Comparison of ENCODE assay signal across 9 cellular contexts in the genomic region with DNA sequence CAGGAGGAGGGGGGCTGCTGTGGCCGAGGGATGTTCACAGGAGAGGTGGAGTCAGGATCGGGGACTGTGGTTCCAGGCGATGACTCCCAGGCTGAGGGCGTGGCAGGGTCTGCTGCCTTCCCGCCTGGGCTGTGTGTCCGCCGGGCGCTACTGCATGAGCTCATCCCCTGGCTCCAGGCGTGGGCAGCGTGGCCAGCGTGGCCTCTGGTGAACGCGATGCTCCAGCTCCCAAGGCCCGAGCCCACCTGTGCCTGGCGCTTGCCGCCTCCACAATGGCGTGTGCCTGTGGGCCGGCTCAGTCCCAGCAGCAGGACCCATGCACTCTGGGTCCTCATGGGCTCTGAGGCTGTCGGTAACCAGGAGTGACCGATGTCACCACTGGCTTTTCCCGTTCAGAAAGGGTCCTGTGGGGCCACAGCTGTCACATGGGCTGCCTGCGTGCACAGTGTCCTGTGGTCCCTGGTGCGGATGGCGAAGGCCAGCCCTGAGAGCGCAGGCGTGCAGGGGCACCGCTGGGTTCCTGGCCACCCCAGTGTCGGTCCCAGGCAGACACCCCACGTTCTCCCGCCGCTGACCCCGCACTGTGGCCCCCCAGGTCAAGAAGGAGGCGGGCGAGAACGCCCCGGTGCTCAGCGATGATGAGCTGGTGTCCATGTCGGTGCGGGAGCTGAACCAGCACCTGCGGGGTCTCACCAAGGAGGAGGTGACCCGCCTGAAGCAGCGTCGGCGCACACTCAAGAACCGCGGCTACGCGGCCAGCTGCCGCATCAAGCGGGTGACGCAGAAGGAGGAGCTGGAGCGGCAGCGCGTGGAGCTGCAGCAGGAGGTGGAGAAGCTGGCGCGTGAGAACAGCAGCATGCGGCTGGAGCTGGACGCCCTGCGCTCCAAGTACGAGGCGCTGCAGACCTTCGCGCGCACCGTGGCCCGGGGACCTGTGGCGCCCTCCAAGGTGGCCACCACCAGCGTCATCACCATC. TPM values are rescaled to one million over a fixed set of nuclear protein-coding genes. Genes with fewer than 3 reads are reported as not detected.
DNase-seq lines count a peak whose midpoint lies in the region; ATAC-seq, FAIRE-seq and TF ChIP-seq lines count a peak whose summit lies in the region.
"Had no signal": no experiment of that assay in that cellular context is flagged by ENCODE, and none has a peak within 500 bp of the region (broad histone marks: within the 10 kb centered on the region; RNA-seq: fewer than 3 reads in every experiment).

No MANE protein-coding gene starts in this region.

- no TSS peak for BruUV-seq in endothelial cell of umbilical vein (replicated peaks; lab: Mats Ljungman, UMichigan)

- no peak for TF ChIP-seq POLR2A in endothelial cell of umbilical vein (IDR thresholded peaks at IDR 0.05; ENCODE audit: low read depth, low read length)

- H3K9me3 ChIP-seq in GM23248 (ENCODE audit: low read depth): no peaks in the 10 kb centered on the region
- no peaks in the 10 kb centered on the region for H3K9me3 ChIP-seq in endothelial cell of umbilical vein (replicated peaks; ENCODE audit: control insufficient read depth, insufficient read depth, low read length)

- TF ChIP-seq CTCF in endothelial cell of umbilical vein (IDR thresholded peaks at IDR 0.05; ENCODE audit: extremely low read depth in 1 of 2, insufficient read depth in 1 of 2, low read depth in 1 of 2, low read length in 2 of 2) (no peak), progenitor cell of endocrine pancreas (IDR thresholded peaks at IDR 0.05; ENCODE audit: unreplicated experiment) (no peak)

- ATAC-seq in HG03045 (IDR thresholded peaks at IDR 0.05; ENCODE audit: unreplicated experiment): no peak
- ATAC-seq: activated CD4-positive, CD25-positive, alpha-beta regulatory T cell treated with anti-CD3 and anti-CD28 coated beads, Interleukin-2, amount 50 U/mL, for 24 hours had no signal

- H3K9ac ChIP-seq in GM23248 (peak overlapping the region; percentile 98), endothelial cell of umbilical vein (replicated peaks; ENCODE audit: extremely low read depth, insufficient read depth, low read length) (peak overlapping the region; percentile 98)

- intact Hi-C loops in endothelial cell of umbilical vein (cut with micrococcal nuclease): no loop called here

- CTCF ChIA-PET in endothelial cell of umbilical vein (lab: Charles Lee): interaction anchor here (1.5 kb wide), 1 partner anchor 9 kb away, joined by 3 read pairs; no protein-coding TSS in a partner anchor

- in situ Hi-C loops in GM23248 (cut with MboI): no loop called here

- DNase-seq in GM23248 (peak; percentile 88), endothelial cell of umbilical vein (ENCODE audit: low read depth, low spot score) (no peak), progenitor cell of endocrine pancreas (ENCODE audit: low spot score, unreplicated experiment) (no peak), SHP77 treated with DMSO at 0.1 percent for 48 hours (lab: John Stamatoyannopoulos, UW) (no peak)
- DNase-seq in activated CD4-positive, alpha-beta T cell treated with anti-CD3 and anti-CD28 coated beads for 4 hours: no peak
- DNase-seq: CD4-positive, alpha-beta T cell had no signal

- H3K4me1 ChIP-seq in GM23248 (ENCODE audit: insufficient read depth) (peaks cover 18% of the 10 kb centered on the region), endothelial cell of umbilical vein (ENCODE audit: control insufficient read depth, extremely low read depth, insufficient read depth, low read length) (peaks cover 34% of the 10 kb centered on the region)

- H3K79me2 ChIP-seq in GM23248 (ENCODE audit: insufficient read depth): peaks cover 48% of the 10 kb centered on the region
- H3K79me2 ChIP-seq in endothelial cell of umbilical vein (ENCODE audit: control insufficient read depth, insufficient read depth, low read length): peaks cover 37% of the 10 kb centered on the region

- POLR2A ChIA-PET in endothelial cell of umbilical vein (lab: Charles Lee): no interaction called here

- no peak overlapping the region for H3K4me3 Mint-ChIP-seq in progenitor cell of endocrine pancreas (ENCODE audit: low read depth)
- H3K4me3 Mint-ChIP-seq: activated naive CD8-positive, alpha-beta T cell; CD4-positive, alpha-beta T cell had no signal

- no peaks in the 10 kb centered on the region for H3K9me3 Mint-ChIP-seq in progenitor cell of endocrine pancreas (ENCODE audit: low read depth)
- H3K9me3 Mint-ChIP-seq: CD4-positive, alpha-beta T cell had no signal

- H3F3A ChIP-seq in GM23248 (ENCODE audit: insufficient read depth): peaks cover 3% of the 10 kb centered on the region; the same call in 1 of the 2 replicates

- peaks cover 11% of the 10 kb centered on the region for H3K4me1 Mint-ChIP-seq in progenitor cell of endocrine pancreas (ENCODE audit: low read depth)

- peak overlapping the region; percentile 85 for H3K27ac Mint-ChIP-seq in progenitor cell of endocrine pancreas
- H3K27ac Mint-ChIP-seq: activated naive CD8-positive, alpha-beta T cell; CD4-positive, alpha-beta T cell had no signal

- H3K36me3 ChIP-seq in GM23248 (ENCODE audit: low read depth) (no peaks in the 10 kb centered on the region; the same call in 1 of the 2 replicates), endothelial cell of umbilical vein (ENCODE audit: control insufficient read depth in 2 of 2, extremely low read depth in 1 of 2, insufficient read depth in 2 of 2, low read length in 2 of 2) (peaks cover 8 to 27% of the 10 kb centered on the region in 2 experiments)

- H3K27ac ChIP-seq in GM23248 (peak overlapping the region; percentile 99), endothelial cell of umbilical vein (ENCODE audit: insufficient read depth, low read depth, low read length) (peak overlapping the region; percentile 97)

- H3K4me3 ChIP-seq in GM23248 (no peak overlapping the region), endothelial cell of umbilical vein (replicated peaks in 1 of 3; ENCODE audit: insufficient read depth in 1 of 3, low read depth in 1 of 3, low read length in 3 of 3) (no peak overlapping the region)

- no peak overlapping the region for H2AFZ ChIP-seq in GM23248
- no peak overlapping the region for H2AFZ ChIP-seq in endothelial cell of umbilical vein (ENCODE audit: low read depth, low read length)

- peaks cover 1% of the 10 kb centered on the region for H3K36me3 Mint-ChIP-seq in progenitor cell of endocrine pancreas (ENCODE audit: insufficient read depth)
- H3K36me3 Mint-ChIP-seq: activated naive CD8-positive, alpha-beta T cell had no signal

- H3K27me3 ChIP-seq in GM23248 (replicated peaks; ENCODE audit: insufficient read depth) (no peaks in the 10 kb centered on the region), endothelial cell of umbilical vein (ENCODE audit: control insufficient read depth in 2 of 2, insufficient read depth in 2 of 2, low read length in 2 of 2) (no peaks in the 10 kb centered on the region)

- H3K9me1 ChIP-seq in endothelial cell of umbilical vein (replicated peaks; ENCODE audit: control insufficient read depth, extremely low read depth, insufficient read depth, low read length): no peaks in the 10 kb centered on the region

- no peaks in the 10 kb centered on the region for H3K9me2 ChIP-seq in GM23248 (ENCODE audit: insufficient read depth)

- 83 to 84% methylated on average over 62 to 63 of the region's 68 CpGs for WGBS in GM23248 (ENCODE audit: low coverage in 1 of 2, low lambda C conversion rate in 2 of 2, missing lambda C conversion rate in 2 of 2), 2 experiments

- dilution Hi-C loops in endothelial cell of umbilical vein (cut with MboI; ENCODE audit: extremely low pct_ligation_motif_present, low sequenced_read_pairs): no loop called here

- no peaks in the 10 kb centered on the region for H3K27me3 Mint-ChIP-seq in progenitor cell of endocrine pancreas
- H3K27me3 Mint-ChIP-seq: activated naive CD8-positive, alpha-beta T cell; CD4-positive, alpha-beta T cell had no signal

- H3K4me2 ChIP-seq in GM23248 (ENCODE audit: unreplicated experiment) (peak overlapping the region; percentile 32), endothelial cell of umbilical vein (ENCODE audit: insufficient read depth, low read length) (no peak overlapping the region)

- H4K20me1 ChIP-seq in GM23248 (ENCODE audit: insufficient read depth) (no peaks in the 10 kb centered on the region), endothelial cell of umbilical vein (replicated peaks; ENCODE audit: control insufficient read depth, extremely low read depth, insufficient read depth, low read length) (no peaks in the 10 kb centered on the region)

- FAIRE-seq in endothelial cell of umbilical vein (lab: Jason Lieb, UNC): no peak

RNA-seq across cellular contexts. Expression of gene MAFK, which starts 9.1 kb away (rescaled TPM):
- total RNA-seq in GM23248 (2014; rRNA removed; shearing (Covaris generic)): 35.0 and 45.9 TPM in 2 replicates
- 3.5 and 3.8 TPM in 2 replicates for polyA plus RNA-seq in GM23248 (2016; fragmentation: Nextera tagmentation; extraction: Ambion mirVana)
- 39.4 and 66.9 TPM in 2 replicates for total RNA-seq in endothelial cell of umbilical vein
- 22.2 and 23.3 TPM in 2 replicates for polyA plus RNA-seq in endothelial cell of umbilical vein
- 10.8 and 13.7 TPM in 2 replicates for polyA plus RNA-seq in endothelial cell of umbilical vein (2011; cell fraction: cytosol; rRNA removed)
- polyA plus RNA-seq in endothelial cell of umbilical vein (2011; cell fraction: nucleus; rRNA removed): 167 and 174 TPM in 2 replicates
- polyA plus RNA-seq in endothelial cell of umbilical vein (2012): 16.7 and 23.2 TPM in 2 replicates
- polyA minus RNA-seq in endothelial cell of umbilical vein: 13.0 and 16.2 TPM in 2 replicates
- 27.5 TPM for polyA minus RNA-seq in endothelial cell of umbilical vein (2011; cell fraction: cytosol; rRNA and poly(A)+ RNA removed)
- polyA minus RNA-seq in endothelial cell of umbilical vein (2011; cell fraction: nucleus; rRNA and poly(A)+ RNA removed): 25.4 and 68.6 TPM in 2 replicates
- total RNA-seq in progenitor cell of endocrine pancreas: 21.5 and 26.2 TPM in 2 replicates

RNA-seq across cellular contexts. Expression of gene TMEM184A, which starts 16.4 kb away (rescaled TPM):
- not detected in 2 replicates for total RNA-seq in GM23248 (2014; rRNA removed; shearing (Covaris generic))
- polyA plus RNA-seq in GM23248 (2016; fragmentation: Nextera tagmentation; extraction: Ambion mirVana) (not detected in 2 replicates), endothelial cell of umbilical vein (0.41 and 0.48 TPM in 2 replicates)
- total RNA-seq in endothelial cell of umbilical vein (not detected in 2 replicates), progenitor cell of endocrine pancreas (7.4 and 8.6 TPM in 2 replicates)
- polyA plus RNA-seq in endothelial cell of umbilical vein (2011; cell fraction: cytosol; rRNA removed): 0.07 and 0.22 TPM in 2 replicates
- 0.25 and 0.66 TPM in 2 replicates for polyA plus RNA-seq in endothelial cell of umbilical vein (2011; cell fraction: nucleus; rRNA removed)
- polyA plus RNA-seq in endothelial cell of umbilical vein (2012): 0.07 TPM in 2 replicates
- 0.15 TPM in 1 of 2 replicates, not detected in the other for polyA minus RNA-seq in endothelial cell of umbilical vein
- 21.1 TPM for polyA minus RNA-seq in endothelial cell of umbilical vein (2011; cell fraction: cytosol; rRNA and poly(A)+ RNA removed)
- 0.48 and 0.91 TPM in 2 replicates for polyA minus RNA-seq in endothelial cell of umbilical vein (2011; cell fraction: nucleus; rRNA and poly(A)+ RNA removed)

RNA-seq across cellular contexts. Expression of gene PSMG3, which starts 30.2 kb away (rescaled TPM):
- total RNA-seq in GM23248 (2014; rRNA removed; shearing (Covaris generic)): 28.3 and 36.8 TPM in 2 replicates
- polyA plus RNA-seq in GM23248 (2016; fragmentation: Nextera tagmentation; extraction: Ambion mirVana): 56.2 and 58.1 TPM in 2 replicates
- 25.5 and 28.4 TPM in 2 replicates for total RNA-seq in endothelial cell of umbilical vein
- polyA plus RNA-seq in endothelial cell of umbilical vein: 40.4 and 49.7 TPM in 2 replicates
- 48.3 and 57.1 TPM in 2 replicates for polyA plus RNA-seq in endothelial cell of umbilical vein (2011; cell fraction: cytosol; rRNA removed)
- 29.1 and 31.2 TPM in 2 replicates for polyA plus RNA-seq in endothelial cell of umbilical vein (2011; cell fraction: nucleus; rRNA removed)
- 18.9 and 27.6 TPM in 2 replicates for polyA plus RNA-seq in endothelial cell of umbilical vein (2012)
- polyA minus RNA-seq in endothelial cell of umbilical vein: 11.4 and 14.3 TPM in 2 replicates
- polyA minus RNA-seq in endothelial cell of umbilical vein (2011; cell fraction: cytosol; rRNA and poly(A)+ RNA removed): 39.1 TPM
- 4.4 and 6.7 TPM in 2 replicates for polyA minus RNA-seq in endothelial cell of umbilical vein (2011; cell fraction: nucleus; rRNA and poly(A)+ RNA removed)
- total RNA-seq in progenitor cell of endocrine pancreas: 29.1 and 32.1 TPM in 2 replicates

RNA-seq across cellular contexts. Expression of gene INTS1, which starts 35.4 kb away (rescaled TPM):
- total RNA-seq in GM23248 (2014; rRNA removed; shearing (Covaris generic)): 44.4 and 44.7 TPM in 2 replicates
- polyA plus RNA-seq in GM23248 (2016; fragmentation: Nextera tagmentation; extraction: Ambion mirVana): 24.8 and 25.4 TPM in 2 replicates
- total RNA-seq in endothelial cell of umbilical vein: 114 and 116 TPM in 2 replicates
- polyA plus RNA-seq in endothelial cell of umbilical vein: 57.8 and 86.5 TPM in 2 replicates
- 25.1 and 38.8 TPM in 2 replicates for polyA plus RNA-seq in endothelial cell of umbilical vein (2011; cell fraction: cytosol; rRNA removed)
- 99.5 and 107 TPM in 2 replicates for polyA plus RNA-seq in endothelial cell of umbilical vein (2011; cell fraction: nucleus; rRNA removed)
- 48.4 and 56.9 TPM in 2 replicates for polyA plus RNA-seq in endothelial cell of umbilical vein (2012)
- 39.2 and 47.6 TPM in 2 replicates for polyA minus RNA-seq in endothelial cell of umbilical vein
- polyA minus RNA-seq in endothelial cell of umbilical vein (2011; cell fraction: cytosol; rRNA and poly(A)+ RNA removed): 50.1 TPM
- 38.4 and 74.9 TPM in 2 replicates for polyA minus RNA-seq in endothelial cell of umbilical vein (2011; cell fraction: nucleus; rRNA and poly(A)+ RNA removed)
- 145 and 150 TPM in 2 replicates for total RNA-seq in progenitor cell of endocrine pancreas
